In the genomic region with DNA sequence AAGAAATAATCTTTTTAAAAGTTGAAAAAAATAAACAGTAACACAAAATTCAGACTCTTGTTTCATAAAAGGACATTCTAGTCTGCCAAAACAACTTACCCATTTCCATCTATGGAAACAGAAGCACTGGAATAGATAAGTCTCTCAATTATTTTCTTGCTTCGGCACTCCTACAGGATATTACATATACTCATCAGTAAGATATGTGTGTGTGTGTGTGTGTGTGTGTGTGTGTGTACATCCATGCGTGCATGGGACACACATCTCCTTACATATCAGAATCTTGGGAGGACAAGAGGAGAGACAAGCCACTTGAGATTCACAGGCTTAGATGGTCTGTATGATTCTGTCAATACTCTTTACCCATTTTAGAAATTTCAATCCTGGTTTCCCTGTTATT, we compare ENCODE assay signal across 17 cellular contexts.
DNase-seq lines count a peak whose midpoint lies in the region; ATAC-seq and TF ChIP-seq lines count a peak whose summit lies in the region.
"Had no signal": no experiment of that assay in that cellular context is flagged by ENCODE, and none has a peak within 500 bp of the region (broad histone marks: within the 10 kb centered on the region; RNA-seq: fewer than 3 reads in every experiment).

No MANE protein-coding gene starts in this region.

- H2BK12ac ChIP-seq in mesenchymal stem cell (ENCODE audit: low read length in 2 of 2), result no peak overlapping the region

- peaks cover 23% of the 10 kb centered on the region for H3K36me3 Mint-ChIP-seq in activated naive CD8-positive, alpha-beta T cell treated with anti-CD3 and anti-CD28 coated beads for 36 hours

- no peak overlapping the region for H4K8ac ChIP-seq in mesenchymal stem cell (ENCODE audit: low read length)

- DNase-seq in EL (peak; percentile 10), PC-3 (peak; percentile 13), dermis blood vessel endothelial cell (peak; percentile 30), mesenchymal stem cell (peak; percentile 22), NCI-H1436 (lab: John Stamatoyannopoulos, UW) (no peak), posterior vena cava (ENCODE audit: low spot score) (no peak)
- no peak for DNase-seq in activated naive CD8-positive, alpha-beta T cell treated with anti-CD3 and anti-CD28 coated beads for 36 hours
- DNase-seq: ACHN; C1 segment of cervical spinal cord; CD4-positive, alpha-beta T cell; DMS79; HCEC 1CT; HFFc6; KG1 had no signal

- H4K20me1 ChIP-seq in PC-3 (ENCODE audit: low read length), result no peaks in the 10 kb centered on the region

- H3K27ac Mint-ChIP-seq in activated naive CD8-positive, alpha-beta T cell treated with anti-CD3 and anti-CD28 coated beads for 36 hours, result no peak overlapping the region
- H3K27ac Mint-ChIP-seq: CD4-positive, alpha-beta T cell; HFFc6 had no signal

- POLR2A ChIA-PET in PC-3 (lab: Charles Lee; ENCODE audit: unreplicated experiment), result no interaction called here

- no peaks in the 10 kb centered on the region for H3K27me3 ChIP-seq in PC-3 (ENCODE audit: low read length)
- H3K27me3 ChIP-seq in mesenchymal stem cell (ENCODE audit: control insufficient read depth in 1 of 2, insufficient read depth in 1 of 2, low read length in 2 of 2), result no peaks in the 10 kb centered on the region

- H3K4me2 ChIP-seq in PC-3 (ENCODE audit: low read length) (no peak overlapping the region), mesenchymal stem cell (ENCODE audit: low read length, poor library complexity, severe bottlenecking) (no peak overlapping the region)

- intact Hi-C loops in PC-3 (cut with micrococcal nuclease) (no loop called here), posterior vena cava (cut with DNase I) (no loop called here)

- no peak overlapping the region for H3K27ac ChIP-seq in PC-3 (ENCODE audit: low read length)
- no peak overlapping the region for H3K27ac ChIP-seq in mesenchymal stem cell (ENCODE audit: low read length, poor library complexity, severe bottlenecking)

- H3K4me3 ChIP-seq in PC-3 (ENCODE audit: low read length), result no peak overlapping the region
- H3K4me3 ChIP-seq in mesenchymal stem cell (ENCODE audit: insufficient read depth in 1 of 2, low read depth in 1 of 2, low read length in 2 of 2), result no peak overlapping the region
- H3K4me3 ChIP-seq: GM12878 had no signal

- no peak overlapping the region for H4K91ac ChIP-seq in mesenchymal stem cell (ENCODE audit: low read length)

- H3K9me3 Mint-ChIP-seq in activated naive CD8-positive, alpha-beta T cell treated with anti-CD3 and anti-CD28 coated beads for 36 hours, result peaks cover 2% of the 10 kb centered on the region
- H3K9me3 Mint-ChIP-seq: CD4-positive, alpha-beta T cell; HFFc6 had no signal

- H3K9me3 ChIP-seq in PC-3 (ENCODE audit: low read length) (no peaks in the 10 kb centered on the region), mesenchymal stem cell (ENCODE audit: control insufficient read depth, low read length) (no peaks in the 10 kb centered on the region)

- no peak overlapping the region for H2BK120ac ChIP-seq in mesenchymal stem cell (ENCODE audit: low read depth, low read length)

- no peak overlapping the region for H3K4me3 Mint-ChIP-seq in activated naive CD8-positive, alpha-beta T cell treated with anti-CD3 and anti-CD28 coated beads for 36 hours
- H3K4me3 Mint-ChIP-seq: CD4-positive, alpha-beta T cell; HFFc6; IgD-negative memory B cell had no signal

- H3K4me1 Mint-ChIP-seq in activated naive CD8-positive, alpha-beta T cell treated with anti-CD3 and anti-CD28 coated beads for 36 hours, result peaks cover 16% of the 10 kb centered on the region

- H3K79me1 ChIP-seq in mesenchymal stem cell (replicated peaks; ENCODE audit: low read length, poor library complexity, severe bottlenecking), result peaks cover 11% of the 10 kb centered on the region

- H3K14ac ChIP-seq in mesenchymal stem cell (ENCODE audit: low read length in 2 of 2), result no peak overlapping the region

- no peaks in the 10 kb centered on the region for H3K4me1 ChIP-seq in PC-3 (ENCODE audit: insufficient read depth, low read length)
- H3K4me1 ChIP-seq in mesenchymal stem cell (ENCODE audit: control insufficient read depth, insufficient read depth, low read depth, low read length), result peaks cover 1% of the 10 kb centered on the region

- no peak for TF ChIP-seq CTCF in PC-3 (conservative IDR thresholded peaks at IDR 0.05; ENCODE audit: low read depth, low read length)

- CTCF ChIA-PET in PC-3 (lab: Charles Lee), result no interaction called here

- H3K4ac ChIP-seq in mesenchymal stem cell (ENCODE audit: low read depth in 1 of 2, low read length in 2 of 2), result no peak overlapping the region

- H3K9ac ChIP-seq in PC-3 (ENCODE audit: low read length) (no peak overlapping the region), mesenchymal stem cell (ENCODE audit: low read length) (no peak overlapping the region)

- no TSS peak for BruUV-seq in PC-3 (replicated peaks; lab: Mats Ljungman, UMichigan)

- no peaks in the 10 kb centered on the region for H3K9me2 ChIP-seq in PC-3 (replicated peaks; ENCODE audit: low read length)

- no peak overlapping the region for H2AK5ac ChIP-seq in mesenchymal stem cell (ENCODE audit: low read length, severe bottlenecking)

- no peaks in the 10 kb centered on the region for H3K27me3 Mint-ChIP-seq in activated naive CD8-positive, alpha-beta T cell treated with anti-CD3 and anti-CD28 coated beads for 36 hours
- H3K27me3 Mint-ChIP-seq: CD4-positive, alpha-beta T cell; IgD-negative memory B cell had no signal

- ATAC-seq in PC-3 (no peak), HG03565 (IDR thresholded peaks at IDR 0.05; ENCODE audit: unreplicated experiment) (no peak)
- ATAC-seq: GM12878 had no signal

- H2BK5ac ChIP-seq in mesenchymal stem cell (ENCODE audit: low read depth, low read length, poor library complexity, severe bottlenecking), result no peak overlapping the region

- H2AFZ ChIP-seq in PC-3 (ENCODE audit: low read length) (no peak overlapping the region), mesenchymal stem cell (ENCODE audit: low read depth, low read length) (no peak overlapping the region)

- no CpG with 5 or more reads among the region's 2 CpGs for WGBS in mesenchymal stem cell

- no peak overlapping the region for H3K23ac ChIP-seq in mesenchymal stem cell (ENCODE audit: low read length in 2 of 2)

- H3K36me3 ChIP-seq in PC-3 (ENCODE audit: low read depth, low read length) (no peaks in the 10 kb centered on the region), mesenchymal stem cell (ENCODE audit: control insufficient read depth in 1 of 2, insufficient read depth in 2 of 2, low read depth in 1 of 2, low read length in 2 of 2) (peaks cover 0 to 4% of the 10 kb centered on the region in 2 experiments)

- H3F3A ChIP-seq in PC-3 (ENCODE audit: low read length, unreplicated experiment), result no peaks in the 10 kb centered on the region

- H3K79me2 ChIP-seq in PC-3 (ENCODE audit: low read length), result no peaks in the 10 kb centered on the region

- no peak overlapping the region for H3K18ac ChIP-seq in mesenchymal stem cell (ENCODE audit: low read depth in 1 of 2, low read length in 2 of 2)

- H2BK15ac ChIP-seq in mesenchymal stem cell (ENCODE audit: low read depth, poor library complexity, severe bottlenecking), result no peak overlapping the region

Comparison
In these comparisons a context has a peak if more than half of its experiments do, and no peak if none do; other contexts are left out.
1. DNase-seq: peak in EL (single experiment), PC-3 (single experiment), dermis blood vessel endothelial cell (single experiment) and mesenchymal stem cell (single experiment); none in NCI-H1436 (single experiment), posterior vena cava (single experiment) and activated naive CD8-positive, alpha-beta T cell treated with anti-CD3 and anti-CD28 coated beads for 36 hours (single experiment).